In genomic region chr3:169630852-169631251, GRCh38 we compare ENCODE assay signal across 36 cellular contexts. TPM values are rescaled to one million over a fixed set of nuclear protein-coding genes. Genes with fewer than 3 reads are reported as not detected.
"Had no signal": no experiment of that assay in that cellular context is flagged by ENCODE, and none has a peak within 500 bp of the region (broad histone marks: within the 10 kb centered on the region; RNA-seq: fewer than 3 reads in every experiment).

No MANE protein-coding gene starts in this region.

- H3K4me1 ChIP-seq: adrenal gland, breast epithelium had no signal

- H3K36me3 Mint-ChIP-seq: activated naive CD4-positive, alpha-beta T cell treated with anti-CD3 and anti-CD28 coated beads, Interleukin-2, amount 50 U/mL, for 72 hours; activated naive CD8-positive, alpha-beta T cell treated with anti-CD3 and anti-CD28 coated beads for 36 hours had no signal

- H3K4me3 Mint-ChIP-seq: activated B cell treated with CpG ODN at 0.5 μM for 24 hours; activated CD4-positive, alpha-beta memory T cell treated with anti-CD3 and anti-CD28 coated beads, Interleukin-2, amount 10 ng/mL, durations not matched to agents 7 days and 5 days; activated CD4-positive, alpha-beta T cell treated with anti-CD3 and anti-CD28 coated beads for 36 hours; activated CD4-positive, alpha-beta T cell treated with anti-CD3 and anti-CD28 coated beads, Interleukin-2, amount 10 ng/mL, durations not matched to agents 7 days and 5 days; activated naive CD4-positive, alpha-beta T cell treated with anti-CD3 and anti-CD28 coated beads for 36 hours; activated naive CD8-positive, alpha-beta T cell treated with anti-CD3 and anti-CD28 coated beads for 36 hours; activated T-cell treated with anti-CD3 and anti-CD28 coated beads, Interleukin-2, amount 50 U/mL, for 4 hours; activated T-cell treated with anti-CD3 and anti-CD28 coated beads, Interleukin-2, amount 50 U/mL, for 72 hours; activated T-helper 1 cell treated with anti-CD3 and anti-CD28 coated beads, Interleukin-12 subunit alpha, Interleukin-12 subunit beta, Interleukin-2, Interleukin-4 antibody, amounts not matched to agents 30 ng/mL and 10 ng/mL and 1 ng/mL, durations not matched to agents 14 hours and 24 hours and 36 hours; activated T-helper 17 cell treated with anti-CD3 and anti-CD28 coated beads, Interleukin-2, amount 50 U/mL, for 72 hours; T-helper 1 cell treated with Interleukin-12 subunit alpha and Interleukin-12 subunit beta and Interleukin-4 antibody, amounts not matched to agents 30 μg/mL and 1 μg/mL, for 36 hours; T-helper 2 cell treated with Interferon-gamma antibody and Interleukin-4, amounts not matched to agents 5 μg/mL and 100 μg/mL, for 36 hours had no signal

- H3K4me3 ChIP-seq: adrenal gland, body of pancreas, breast epithelium had no signal

- H3K36me3 ChIP-seq: adrenal gland, brain microvascular endothelial cell, breast epithelium, WERI-Rb-1 had no signal

- H3K27ac Mint-ChIP-seq: activated B cell treated with CpG ODN at 0.5 μM for 24 hours; activated CD4-positive, alpha-beta memory T cell treated with anti-CD3 and anti-CD28 coated beads, Interleukin-2, amount 10 ng/mL, durations not matched to agents 7 days and 5 days; activated CD4-positive, alpha-beta T cell treated with anti-CD3 and anti-CD28 coated beads for 36 hours; activated CD4-positive, alpha-beta T cell treated with anti-CD3 and anti-CD28 coated beads, Interleukin-2, amount 10 ng/mL, durations not matched to agents 7 days and 5 days; activated naive CD4-positive, alpha-beta T cell treated with anti-CD3 and anti-CD28 coated beads for 36 hours; activated naive CD4-positive, alpha-beta T cell treated with anti-CD3 and anti-CD28 coated beads, Interleukin-2, amount 50 U/mL, for 72 hours; activated naive CD8-positive, alpha-beta T cell treated with anti-CD3 and anti-CD28 coated beads for 36 hours; activated T-cell treated with anti-CD3 and anti-CD28 coated beads, Interleukin-2, amount 50 U/mL, for 72 hours; activated T-helper 1 cell treated with anti-CD3 and anti-CD28 coated beads, Interleukin-12 subunit alpha, Interleukin-12 subunit beta, Interleukin-2, Interleukin-4 antibody, amounts not matched to agents 30 ng/mL and 10 ng/mL and 1 ng/mL, durations not matched to agents 14 hours and 24 hours and 36 hours; activated T-helper 17 cell treated with anti-CD3 and anti-CD28 coated beads, Interleukin-2, amount 50 U/mL, for 72 hours; T-helper 1 cell treated with Interleukin-12 subunit alpha and Interleukin-12 subunit beta and Interleukin-4 antibody, amounts not matched to agents 30 μg/mL and 1 μg/mL, for 36 hours; T-helper 2 cell treated with Interferon-gamma antibody and Interleukin-4, amounts not matched to agents 5 μg/mL and 100 μg/mL, for 36 hours had no signal

- H3K27me3 ChIP-seq: body of pancreas, brain microvascular endothelial cell had no signal

- H3K9me3 Mint-ChIP-seq: activated B cell treated with CpG ODN at 0.5 μM for 24 hours; activated CD4-positive, alpha-beta memory T cell treated with anti-CD3 and anti-CD28 coated beads, Interleukin-2, amount 10 ng/mL, durations not matched to agents 7 days and 5 days; activated CD4-positive, alpha-beta T cell treated with anti-CD3 and anti-CD28 coated beads, Interleukin-2, amount 10 ng/mL, durations not matched to agents 7 days and 5 days; activated naive CD4-positive, alpha-beta T cell treated with anti-CD3 and anti-CD28 coated beads for 36 hours; activated naive CD4-positive, alpha-beta T cell treated with anti-CD3 and anti-CD28 coated beads, Interleukin-2, amount 50 U/mL, for 72 hours; activated naive CD8-positive, alpha-beta T cell treated with anti-CD3 and anti-CD28 coated beads for 36 hours; activated T-cell treated with anti-CD3 and anti-CD28 coated beads, Interleukin-2, amount 50 U/mL, for 4 hours; activated T-cell treated with anti-CD3 and anti-CD28 coated beads, Interleukin-2, amount 50 U/mL, for 72 hours; activated T-helper 1 cell treated with anti-CD3 and anti-CD28 coated beads, Interleukin-12 subunit alpha, Interleukin-12 subunit beta, Interleukin-2, Interleukin-4 antibody, amounts not matched to agents 30 ng/mL and 10 ng/mL and 1 ng/mL, durations not matched to agents 14 hours and 24 hours and 36 hours; activated T-helper 17 cell treated with anti-CD3 and anti-CD28 coated beads, Interleukin-2, amount 50 U/mL, for 72 hours; T-helper 1 cell treated with Interleukin-12 subunit alpha and Interleukin-12 subunit beta and Interleukin-4 antibody, amounts not matched to agents 30 μg/mL and 1 μg/mL, for 36 hours; T-helper 2 cell treated with Interferon-gamma antibody and Interleukin-4, amounts not matched to agents 5 μg/mL and 100 μg/mL, for 36 hours had no signal

- DNase-seq: activated B cell treated with CpG ODN at 0.5 μM for 24 hours; activated CD4-positive, alpha-beta memory T cell treated with anti-CD3 and anti-CD28 coated beads, Interleukin-2, amount 10 ng/mL, durations not matched to agents 7 days and 5 days; activated CD4-positive, alpha-beta T cell treated with anti-CD3 and anti-CD28 coated beads for 1 hour; activated CD4-positive, alpha-beta T cell treated with anti-CD3 and anti-CD28 coated beads for 36 hours; activated CD4-positive, alpha-beta T cell treated with anti-CD3 and anti-CD28 coated beads for 48 hours; activated CD4-positive, alpha-beta T cell treated with anti-CD3 and anti-CD28 coated beads, Interleukin-2, amount 10 ng/mL, durations not matched to agents 7 days and 5 days; activated CD4-positive, alpha-beta T cell treated with anti-CD3 and anti-CD28 coated beads, Interleukin-2, amount 50 U/mL, for 48 hours; activated CD8-positive, alpha-beta memory T cell treated with anti-CD3 and anti-CD28 coated beads, Interleukin-2, amount 50 U/mL, for 4 hours; activated effector memory CD4-positive, alpha-beta T cell treated with anti-CD3 and anti-CD28 coated beads, Interleukin-2, amount 50 U/mL, for 16 hours; activated gamma-delta T cell treated with Interleukin-2 at 50 U/mL for 16 hours; activated naive CD4-positive, alpha-beta T cell; activated naive CD4-positive, alpha-beta T cell treated with anti-CD3 and anti-CD28 coated beads for 36 hours; activated naive CD4-positive, alpha-beta T cell treated with anti-CD3 and anti-CD28 coated beads, Interleukin-2, amount 50 U/mL, for 16 hours; activated naive CD8-positive, alpha-beta T cell treated with anti-CD3 and anti-CD28 coated beads for 36 hours; activated T-cell treated with anti-CD3 and anti-CD28 coated beads for 4 hours; activated T-cell treated with anti-CD3 and anti-CD28 coated beads, Interleukin-2, amount 50 U/mL, for 1 hour; activated T-cell treated with anti-CD3 and anti-CD28 coated beads, Interleukin-2, amount 50 U/mL, for 4 hours; activated T-cell treated with anti-CD3 and anti-CD28 coated beads, Interleukin-2, amount 50 U/mL, for 72 hours; adrenal gland; amniotic stem cell; aorta; body of pancreas; brain microvascular endothelial cell; central memory CD4-positive, alpha-beta T cell; T-helper 1 cell; T-helper 2 cell; T-helper 9 cell; WERI-Rb-1 had no signal

- H3K27ac ChIP-seq: adrenal gland, body of pancreas, brain microvascular endothelial cell, breast epithelium, WERI-Rb-1 had no signal

- H3K9me3 ChIP-seq: adrenal gland, body of pancreas, breast epithelium had no signal

- H3K4me1 Mint-ChIP-seq: activated B cell treated with CpG ODN at 0.5 μM for 24 hours; activated CD4-positive, alpha-beta memory T cell treated with anti-CD3 and anti-CD28 coated beads, Interleukin-2, amount 10 ng/mL, durations not matched to agents 7 days and 5 days; activated T-helper 17 cell treated with anti-CD3 and anti-CD28 coated beads, Interleukin-2, amount 50 U/mL, for 72 hours had no signal

- ATAC-seq: activated CD4-positive, alpha-beta T cell treated with anti-CD3 and anti-CD28 coated beads for 36 hours; activated CD4-positive, CD25-positive, alpha-beta regulatory T cell treated with anti-CD3 and anti-CD28 coated beads, Interleukin-2, amount 50 U/mL, for 24 hours; activated naive CD4-positive, alpha-beta T cell treated with anti-CD3 and anti-CD28 coated beads, Interleukin-2, amount 50 U/mL, for 72 hours; activated T-cell treated with anti-CD3 and anti-CD28 coated beads, Interleukin-2, amount 50 U/mL, for 4 hours; activated T-cell treated with anti-CD3 and anti-CD28 coated beads, Interleukin-2, amount 50 U/mL, for 72 hours; activated T-helper 17 cell treated with anti-CD3 and anti-CD28 coated beads, Interleukin-2, amount 50 U/mL, for 72 hours; body of pancreas had no signal

RNA-seq across cellular contexts. Expression of gene MECOM, which starts 32.7 kb away (rescaled TPM):
- total RNA-seq: activated CD4-positive, alpha-beta memory T cell treated with anti-CD3 and anti-CD28 coated beads, Interleukin-2, amount 10 ng/mL, durations not matched to agents 7 days and 5 days; activated CD4-positive, alpha-beta T cell treated with anti-CD3 and anti-CD28 coated beads for 36 hours; activated CD4-positive, alpha-beta T cell treated with anti-CD3 and anti-CD28 coated beads, Interleukin-2, amount 10 ng/mL, durations not matched to agents 7 days and 5 days; activated CD8-positive, alpha-beta memory T cell treated with anti-CD3 and anti-CD28 coated beads for 36 hours; activated naive CD4-positive, alpha-beta T cell treated with anti-CD3 and anti-CD28 coated beads for 36 hours; activated naive CD4-positive, alpha-beta T cell treated with anti-CD3 and anti-CD28 coated beads, Interleukin-2, amount 50 U/mL, for 72 hours; activated naive CD8-positive, alpha-beta T cell treated with anti-CD3 and anti-CD28 coated beads for 36 hours; activated T-cell treated with anti-CD3 and anti-CD28 coated beads, Interleukin-2, amount 50 U/mL, for 72 hours; activated T-helper 1 cell treated with anti-CD3 and anti-CD28 coated beads, Interleukin-12 subunit alpha, Interleukin-12 subunit beta, Interleukin-2, Interleukin-4 antibody, amounts not matched to agents 30 ng/mL and 10 ng/mL and 1 ng/mL, durations not matched to agents 14 hours and 24 hours and 36 hours; activated T-helper 17 cell treated with anti-CD3 and anti-CD28 coated beads, Interleukin-2, amount 50 U/mL, for 72 hours had no signal
